In genomic region chr17:49588726-49589555, GRCh38 we compare ENCODE assay signal across 19 cellular contexts. TPM values are rescaled to one million over a fixed set of nuclear protein-coding genes. Genes with fewer than 3 reads are reported as not detected.
DNase-seq lines count a peak whose midpoint lies in the region; ATAC-seq lines count a peak whose summit lies in the region.
"Had no signal": no experiment of that assay in that cellular context is flagged by ENCODE, and none has a peak within 500 bp of the region (broad histone marks: within the 10 kb centered on the region; RNA-seq: fewer than 3 reads in every experiment).

No MANE protein-coding gene starts in this region.

- no peak for ATAC-seq in HG02970 (IDR thresholded peaks at IDR 0.05; ENCODE audit: low FRiP score, unreplicated experiment)

- DNase-seq in A172 (ENCODE audit: low spot score) (peak; percentile 27), GOT3 (lab: John Stamatoyannopoulos, UW) (peak; percentile 13), amniotic stem cell (lab: John Stamatoyannopoulos, UW) (peak; percentile 14), glomerular visceral epithelial cell (ENCODE audit: extremely low spot score) (peak; percentile 26), Ammon's horn (ENCODE audit: low spot score) (no peak)
- DNase-seq in activated T-cell treated with anti-CD3 and anti-CD28 coated beads, Interleukin-2, amount 50 U/mL, for 1 hour, result no peak
- DNase-seq in stimulated activated CD4-positive, alpha-beta T cell treated with anti-CD3 and anti-CD28 coated beads, Interleukin-4, amount 100 ng/mL, for 1 hour, result no peak
- DNase-seq: activated CD4-positive, alpha-beta T cell treated with anti-CD3 and anti-CD28 coated beads, Interleukin-2, amount 50 U/mL, for 4 hours; activated gamma-delta T cell; AML-193; DMS153; hypothalamus; NCI-H2107; NCI-H82; right cardiac atrium; SIG-M5; T1000 had no signal

RNA-seq across cellular contexts. Expression of gene NXPH3, which starts 13.3 kb away (rescaled TPM):
- total RNA-seq in A172 (2014; rRNA removed; shearing (Covaris generic)), result 0.12 and 0.24 TPM in 2 replicates
- total RNA-seq: HT-29 had no signal

Comparison
In these comparisons a context has a peak if more than half of its experiments do, and no peak if none do; other contexts are left out.
1. DNase-seq: peak in A172 (single experiment), GOT3 (single experiment), amniotic stem cell (single experiment) and glomerular visceral epithelial cell (single experiment); none in activated T-cell treated with anti-CD3 and anti-CD28 coated beads, Interleukin-2, amount 50 U/mL, for 1 hour (single experiment), Ammon's horn (single experiment) and stimulated activated CD4-positive, alpha-beta T cell treated with anti-CD3 and anti-CD28 coated beads, Interleukin-4, amount 100 ng/mL, for 1 hour (single experiment).